Comparison of ENCODE assay signal across 8 cellular contexts in the genomic region with DNA sequence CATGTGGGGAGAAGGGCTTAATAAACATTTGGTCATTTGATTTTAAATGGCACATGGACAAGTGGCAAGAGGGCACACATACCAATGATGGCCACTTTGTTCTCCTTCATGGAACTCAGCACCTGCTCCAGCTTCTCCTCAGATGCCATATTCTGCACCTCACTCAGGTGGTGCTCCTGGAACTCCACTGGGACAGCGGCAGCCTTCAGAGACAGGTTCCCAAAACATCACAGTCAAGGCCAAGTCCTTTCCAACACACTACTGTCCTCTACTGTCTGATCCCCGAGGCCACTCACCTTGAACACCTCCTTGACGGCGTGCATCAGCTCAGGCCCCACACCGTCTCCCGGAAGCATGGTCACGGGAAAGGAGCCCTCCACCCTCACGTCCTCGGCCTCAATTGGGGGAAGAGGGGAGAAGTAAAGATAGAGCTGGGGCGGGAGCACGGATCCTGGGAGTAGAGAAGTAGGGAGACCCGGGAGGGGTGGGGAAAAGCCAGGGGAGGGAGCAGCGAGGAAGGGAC. TPM values are rescaled to one million over a fixed set of nuclear protein-coding genes. Genes with fewer than 3 reads are reported as not detected.
A peak's percentile ranks its signal among the peaks of the same experiment; 100 is the strongest.
DNase-seq lines count a peak whose midpoint lies in the region; ATAC-seq and TF ChIP-seq lines count a peak whose summit lies in the region.

No MANE protein-coding gene starts in this region.

- H3K27ac ChIP-seq in BLaER1 (peak overlapping the region; percentile 83), ectodermal cell (ENCODE audit: insufficient read depth, low read depth, low read length, poor library complexity, severe bottlenecking) (no peak overlapping the region)

- no peaks in the 10 kb centered on the region for H3K9me3 Mint-ChIP-seq in natural killer cell treated with Interleukin-12 subunit alpha and Interleukin-12 subunit beta and Interleukin-15 and Interleukin-18, amount 100 ng/mL, for 72 hours

- H3K4me1 ChIP-seq in BLaER1 (peaks cover 26% of the 10 kb centered on the region), ectodermal cell (ENCODE audit: control insufficient read depth, insufficient read depth, low read length) (no peaks in the 10 kb centered on the region)

- H3K9me3 ChIP-seq in BLaER1 = no peaks in the 10 kb centered on the region
- H3K9me3 ChIP-seq in ectodermal cell (ENCODE audit: control insufficient read depth, low read length) = no peaks in the 10 kb centered on the region

- H4K20me1 ChIP-seq in BLaER1 = peaks cover 45% of the 10 kb centered on the region

- peak overlapping the region; percentile 93 for H3K9ac ChIP-seq in BLaER1

- H3K4me3 Mint-ChIP-seq in natural killer cell treated with Interleukin-12 subunit alpha and Interleukin-12 subunit beta and Interleukin-15 and Interleukin-18, amount 100 ng/mL, for 72 hours = peak overlapping the region; percentile 96

- TF ChIP-seq CTCF in LNCaP clone FGC (IDR thresholded peaks at IDR 0.05; ENCODE audit: control insufficient read depth, extremely low read depth, insufficient read depth) = no peak

- DNase-seq in LNCaP clone FGC (ENCODE audit: low read depth) (no peak), NCI-H748 treated with DMSO at 0.1 percent for 48 hours (lab: John Stamatoyannopoulos, UW) (no peak), GF-D8 (lab: John Stamatoyannopoulos, UW) (no peak), AML-193 (lab: John Stamatoyannopoulos, UW) (no peak)
- DNase-seq in natural killer cell treated with Interleukin-12 subunit alpha and Interleukin-12 subunit beta and Interleukin-15 and Interleukin-18, amount 100 ng/mL, for 72 hours (ENCODE audit: low spot score) = no peak

- no peak for ATAC-seq in natural killer cell treated with Interleukin-12 subunit alpha and Interleukin-12 subunit beta and Interleukin-15 and Interleukin-18, amount 100 ng/mL, for 72 hours
- no peak for ATAC-seq in HG02852 (IDR thresholded peaks at IDR 0.05; ENCODE audit: unreplicated experiment)

- no peaks in the 10 kb centered on the region for H3K27me3 ChIP-seq in BLaER1
- H3K27me3 ChIP-seq in ectodermal cell (ENCODE audit: control insufficient read depth, insufficient read depth, low read length, poor library complexity, severe bottlenecking) = peaks cover 18% of the 10 kb centered on the region

- H3K36me3 ChIP-seq in BLaER1 (peaks cover 46% of the 10 kb centered on the region), ectodermal cell (ENCODE audit: control insufficient read depth, insufficient read depth, low read length) (peaks cover 11% of the 10 kb centered on the region)

- 11 to 12% methylated on average over 13 of the region's 13 CpGs for WGBS in ectodermal cell, 2 experiments

- H3K27ac Mint-ChIP-seq in natural killer cell treated with Interleukin-12 subunit alpha and Interleukin-12 subunit beta and Interleukin-15 and Interleukin-18, amount 100 ng/mL, for 72 hours = peak overlapping the region; percentile 96

- H3K27me3 Mint-ChIP-seq in natural killer cell treated with Interleukin-12 subunit alpha and Interleukin-12 subunit beta and Interleukin-15 and Interleukin-18, amount 100 ng/mL, for 72 hours = peaks cover 3 to 9% of the 10 kb centered on the region in 2 donors

- H3K4me2 ChIP-seq in BLaER1 = peak overlapping the region; percentile 91

- H3K36me3 Mint-ChIP-seq in natural killer cell treated with Interleukin-12 subunit alpha and Interleukin-12 subunit beta and Interleukin-15 and Interleukin-18, amount 100 ng/mL, for 72 hours = peaks cover 26% of the 10 kb centered on the region

- peaks cover 28 to 38% of the 10 kb centered on the region in 2 donors for H3K4me1 Mint-ChIP-seq in natural killer cell treated with Interleukin-12 subunit alpha and Interleukin-12 subunit beta and Interleukin-15 and Interleukin-18, amount 100 ng/mL, for 72 hours (ENCODE audit: low read depth in 2 of 2)

- H3K4me3 ChIP-seq in BLaER1 (peak overlapping the region; percentile 94), LNCaP clone FGC (ENCODE audit: low read depth, low read length) (peak overlapping the region; percentile 82), ectodermal cell (ENCODE audit: insufficient read depth, low read depth, low read length) (peak overlapping the region; percentile 90)

RNA-seq across cellular contexts. Expression of a gene that starts 0.6 kb away (rescaled TPM):
- polyA plus RNA-seq in ectodermal cell (2013, experiment 1 of 4) = 93.2 TPM
- polyA plus RNA-seq in ectodermal cell (2013, experiment 2 of 4) = 88.5 TPM
- polyA plus RNA-seq in ectodermal cell (2013, experiment 3 of 4) = 71.9 TPM
- polyA plus RNA-seq in ectodermal cell (2013, experiment 4 of 4) = 84.4 TPM
- 100 to 1,000 TPM; 114 to 120 TPM for total RNA-seq in natural killer cell treated with Interleukin-12 subunit alpha and Interleukin-12 subunit beta and Interleukin-15 and Interleukin-18, amount 100 ng/mL, for 72 hours

RNA-seq across cellular contexts. Expression of a gene that starts 11.0 kb away (rescaled TPM):
- 346 TPM for polyA plus RNA-seq in ectodermal cell (2013, experiment 1 of 4)
- 315 TPM for polyA plus RNA-seq in ectodermal cell (2013, experiment 2 of 4)
- 297 TPM for polyA plus RNA-seq in ectodermal cell (2013, experiment 3 of 4)
- 300 TPM for polyA plus RNA-seq in ectodermal cell (2013, experiment 4 of 4)
- 100 to 1,000 TPM; 424 to 981 TPM for total RNA-seq in natural killer cell treated with Interleukin-12 subunit alpha and Interleukin-12 subunit beta and Interleukin-15 and Interleukin-18, amount 100 ng/mL, for 72 hours

RNA-seq across cellular contexts. Expression of a gene that starts 29.2 kb away (rescaled TPM):
- 6.6 TPM for polyA plus RNA-seq in ectodermal cell (2013, experiment 1 of 4)
- 7.2 TPM for polyA plus RNA-seq in ectodermal cell (2013, experiment 2 of 4)
- polyA plus RNA-seq in ectodermal cell (2013, experiment 3 of 4) = 7.8 TPM
- 9.7 TPM for polyA plus RNA-seq in ectodermal cell (2013, experiment 4 of 4)
- total RNA-seq in natural killer cell treated with Interleukin-12 subunit alpha and Interleukin-12 subunit beta and Interleukin-15 and Interleukin-18, amount 100 ng/mL, for 72 hours = 10 to 100 TPM; 14.8 to 31.4 TPM
